Comparison of ENCODE assay signal across 1 cellular context in genomic region chr17:82058230-82058854, GRCh38.
TF ChIP-seq lines count a peak whose summit lies in the region.

No MANE protein-coding gene starts in this region.

TF ChIP-seq in H1, 55 proteins besides CTCF, POLR2A, EP300 and RAD21:
- TF ChIP-seq MAX (IDR thresholded peaks at IDR 0.05) (no peak), KDM1A (IDR thresholded peaks at IDR 0.05; ENCODE audit: borderline replicate concordance, low read length) (no peak), ATF2 (IDR thresholded peaks at IDR 0.05; ENCODE audit: low read length) (no peak), TAF7 (optimal IDR thresholded peaks at IDR 0.05; ENCODE audit: borderline replicate concordance, low read depth, low read length) (no peak), NANOG (IDR thresholded peaks at IDR 0.05; ENCODE audit: insufficient read depth, low read depth, low read length, poor library complexity, severe bottlenecking) (no peak), CHD7 (IDR thresholded peaks at IDR 0.05; ENCODE audit: insufficient replicate concordance, low read length) (no peak), PHF8 (conservative IDR thresholded peaks at IDR 0.05; ENCODE audit: low read depth, low read length) (no peak), SP4 (IDR thresholded peaks at IDR 0.05; ENCODE audit: low read length) (no peak), CHD2 (IDR thresholded peaks at IDR 0.05; ENCODE audit: low read length) (no peak), TAF1 (IDR thresholded peaks at IDR 0.05; ENCODE audit: low read depth, low read length) (no peak), SIN3A (conservative IDR thresholded peaks at IDR 0.05 in 1 of 2, IDR thresholded peaks at IDR 0.05 in 1 of 2; ENCODE audit: low read depth in 1 of 2, low read length in 2 of 2) (no peak), CREB1 (IDR thresholded peaks at IDR 0.05) (no peak), CEBPB (IDR thresholded peaks at IDR 0.05; ENCODE audit: low read depth, low read length) (no peak), SP2 (IDR thresholded peaks at IDR 0.05; ENCODE audit: low read length) (no peak), ZNF274 (IDR thresholded peaks at IDR 0.05; ENCODE audit: borderline replicate concordance, extremely low read depth, low read length) (no peak), RBBP5 (IDR thresholded peaks at IDR 0.05; ENCODE audit: borderline replicate concordance, low read depth, low read length) (no peak)
